In the genomic region with DNA sequence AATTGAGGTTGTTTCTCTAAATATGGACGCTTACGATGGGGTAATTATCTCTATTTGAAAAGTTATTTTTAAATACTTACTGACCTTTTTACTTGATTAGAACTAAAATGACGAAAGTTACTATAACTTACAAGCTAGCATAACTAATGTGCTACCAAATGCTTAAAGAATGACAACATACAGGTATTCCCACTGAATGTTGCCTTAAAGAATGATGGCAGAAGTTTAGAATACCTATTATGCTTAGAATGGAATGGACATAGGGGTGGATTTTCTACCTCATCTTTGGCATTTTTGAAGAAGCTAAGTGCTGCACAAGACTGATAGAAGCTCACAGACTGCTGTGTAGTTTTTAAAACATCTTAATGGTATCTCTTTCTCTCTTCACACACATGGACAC, we compare ENCODE assay signal across 26 cellular contexts.
"Had no signal": no experiment of that assay in that cellular context is flagged by ENCODE, and none has a peak within 500 bp of the region (broad histone marks: within the 10 kb centered on the region; RNA-seq: fewer than 3 reads in every experiment).

No MANE protein-coding gene starts in this region.

- H3K4me2 ChIP-seq: neural progenitor cell, smooth muscle cell had no signal

- H3K9ac ChIP-seq: neural progenitor cell, parathyroid adenoma had no signal

- H3K36me3 ChIP-seq: left ventricle myocardium inferior, neural progenitor cell, neutrophil, right atrium auricular region, right lobe of liver, thyroid gland, transverse colon, upper lobe of right lung, uterus had no signal

- H2AFZ ChIP-seq: neural progenitor cell had no signal

- H3K27ac ChIP-seq: left ventricle myocardium inferior, neural progenitor cell, neutrophil, psoas muscle, right atrium auricular region, right lobe of liver, testis, thyroid gland, upper lobe of right lung, uterus had no signal

- H3K27me3 ChIP-seq: neural progenitor cell, neutrophil, right atrium auricular region, right lobe of liver, testis, thyroid gland, transverse colon, upper lobe of right lung, uterus had no signal

- H3K4me3 ChIP-seq: left ventricle myocardium inferior, lung, neural progenitor cell, psoas muscle, right atrium auricular region, right lobe of liver, smooth muscle cell, testis, thyroid gland, transverse colon, upper lobe of right lung, uterus had no signal

- H3K9me3 ChIP-seq: neutrophil, psoas muscle, right atrium auricular region, right lobe of liver, testis, thyroid gland, transverse colon, upper lobe of right lung, uterus had no signal

- FAIRE-seq: kidney had no signal

- ATAC-seq: stimulated activated memory B cell treated with anti-CD40 and anti-IgM and Interleukin-4, amounts not matched to agents 10 μg/mL and 1 μg/mL and 100 μg/mL, for 72 hours; stimulated activated naive CD8-positive, alpha-beta T cell treated with anti-CD3 and anti-CD28 coated beads, Interleukin-15, amount 100 ng/mL, for 72 hours; upper lobe of right lung had no signal

- H3K79me2 ChIP-seq: parathyroid adenoma had no signal

- DNase-seq: hippocampal formation; left ventricle myocardium inferior; naive B cell; nephron progenitor cell; occipital lobe; right lobe of liver; stimulated activated CD4-positive, alpha-beta T cell treated with anti-CD3 and anti-CD28 coated beads, Interleukin-1b, Interleukin-23, amount 100 ng/mL, for 48 hours; stimulated activated CD4-positive, alpha-beta T cell treated with anti-CD3 and anti-CD28 coated beads, Interleukin-2, amount 100 ng/mL, for 48 hours; stimulated activated CD4-positive, alpha-beta T cell treated with anti-CD3 and anti-CD28 coated beads, Interleukin-4, amount 100 ng/mL, for 4 hours; stimulated activated CD8-positive, alpha-beta memory T cell treated with anti-CD3 and anti-CD28 coated beads, Interleukin-4, amount 100 ng/mL, for 48 hours; stimulated activated naive CD4-positive, alpha-beta T cell treated with Interleukin-2 at 50 U/mL for 16 hours; stimulated activated naive CD8-positive, alpha-beta T cell treated with anti-CD3 and anti-CD28 coated beads, Interleukin-15, amount 100 ng/mL, for 72 hours; testis; upper lobe of right lung had no signal

- H3K4me1 ChIP-seq: left ventricle myocardium inferior, neural progenitor cell, right atrium auricular region, right lobe of liver, transverse colon, upper lobe of right lung, uterus had no signal
